Comparison of ENCODE assay signal across 19 cellular contexts in genomic region chr14:67653651-67654280, GRCh38. TPM values are rescaled to one million over a fixed set of nuclear protein-coding genes. Genes with fewer than 3 reads are reported as not detected.
DNase-seq lines count a peak whose midpoint lies in the region; ATAC-seq and TF ChIP-seq lines count a peak whose summit lies in the region.
"Had no signal": no experiment of that assay in that cellular context is flagged by ENCODE, and none has a peak within 500 bp of the region (broad histone marks: within the 10 kb centered on the region; RNA-seq: fewer than 3 reads in every experiment).

No MANE protein-coding gene starts in this region.

- H3K36me3 ChIP-seq in PC-9 (ENCODE audit: low read depth), result peaks cover 52% of the 10 kb centered on the region
- H3K36me3 ChIP-seq in sigmoid colon, result peaks cover 15 to 93% (median 44%) of the 10 kb centered on the region in 4 donors
- no peaks in the 10 kb centered on the region for H3K36me3 ChIP-seq in hepatocyte (replicated peaks; ENCODE audit: insufficient read depth, low read depth)
- H3K36me3 ChIP-seq in brain microvascular endothelial cell (replicated peaks), result peaks cover 58% of the 10 kb centered on the region
- H3K36me3 ChIP-seq in MM.1S (replicated peaks; ENCODE audit: insufficient read depth, low read length), result no peaks in the 10 kb centered on the region

- TF ChIP-seq CTCF in PC-9 (conservative IDR thresholded peaks at IDR 0.05), result no peak
- TF ChIP-seq CTCF in sigmoid colon (IDR thresholded peaks at IDR 0.05), result no peak
- TF ChIP-seq CTCF in hepatocyte (IDR thresholded peaks at IDR 0.05; ENCODE audit: poor library complexity), result no peak
- no peak for TF ChIP-seq CTCF in brain microvascular endothelial cell (IDR thresholded peaks at IDR 0.05; ENCODE audit: low read depth, low read length, missing control alignments)
- TF ChIP-seq CTCF in MM.1S (IDR thresholded peaks at IDR 0.05; ENCODE audit: low read length), result no peak

- BruUV-seq in PC-9 (replicated peaks; lab: Mats Ljungman, UMichigan), result no TSS peak

- CTCF ChIA-PET in PC-9 (lab: Charles Lee), result interaction anchor here (1.1 kb wide), 1 partner anchor 9 kb away, joined by 3 read pairs; no protein-coding TSS in a partner anchor

- H2AFZ ChIP-seq in PC-9 (no peak overlapping the region), hepatocyte (no peak overlapping the region), MM.1S (ENCODE audit: low read length) (no peak overlapping the region)

- in situ Hi-C loops in brain microvascular endothelial cell (cut with HindIII; ENCODE audit: low pct_ligation_motif_present, low sequenced_read_pairs), result no loop called here

- no peak for ATAC-seq in HG03521 (IDR thresholded peaks at IDR 0.05; ENCODE audit: unreplicated experiment)
- ATAC-seq: activated CD8-positive, alpha-beta T cell treated with anti-CD3 and anti-CD28 coated beads, Interleukin-2, amount 10 ng/mL, durations not matched to agents 7 days and 5 days; left colon had no signal

- no peaks in the 10 kb centered on the region for H3K79me2 ChIP-seq in PC-9 (ENCODE audit: low read depth)
- peaks cover 3% of the 10 kb centered on the region for H3K79me2 ChIP-seq in hepatocyte
- no peaks in the 10 kb centered on the region for H3K79me2 ChIP-seq in MM.1S (ENCODE audit: low read length)

- H3K9me3 ChIP-seq in PC-9 (ENCODE audit: insufficient read depth, low read depth) (no peaks in the 10 kb centered on the region), sigmoid colon (no peaks in the 10 kb centered on the region), hepatocyte (ENCODE audit: low read depth) (no peaks in the 10 kb centered on the region), MM.1S (replicated peaks; ENCODE audit: insufficient read depth, low read length) (no peaks in the 10 kb centered on the region)
- H3K9me3 ChIP-seq: BLaER1, esophagus squamous epithelium had no signal

- DNase-seq in DMS 273 treated with DMSO at 0.1 percent for 48 hours (lab: John Stamatoyannopoulos, UW), result peak; percentile 34
- no peak for DNase-seq in PC-9
- peak; percentile 64 for DNase-seq in fibroblast of the conjunctiva (ENCODE audit: low read depth)
- DNase-seq in sigmoid colon, result peak; percentile 69
- no peak for DNase-seq in hepatocyte (ENCODE audit: low spot score)
- DNase-seq in brain microvascular endothelial cell, result no peak
- no peak for DNase-seq in MM.1S
- DNase-seq: activated CD8-positive, alpha-beta T cell treated with anti-CD3 and anti-CD28 coated beads, Interleukin-2, amount 10 ng/mL, durations not matched to agents 7 days and 5 days; DMS79 treated with DMSO at 0.1 percent for 48 hours; esophagus squamous epithelium; left colon; naive B cell; NCI-H1694 treated with DMSO at 0.1 percent for 48 hours; substantia nigra had no signal

- intact Hi-C loops in PC-9 (cut with micrococcal nuclease; ENCODE audit: unreplicated experiment), result no loop called here
- intact Hi-C loops in sigmoid colon (cut with DNase I), result no loop called here

- H3K9me2 ChIP-seq in PC-9 (ENCODE audit: insufficient read depth), result no peaks in the 10 kb centered on the region
- no peaks in the 10 kb centered on the region for H3K9me2 ChIP-seq in hepatocyte (replicated peaks; ENCODE audit: insufficient read depth)
- no peaks in the 10 kb centered on the region for H3K9me2 ChIP-seq in MM.1S (replicated peaks; ENCODE audit: insufficient read depth, low read length)

- POLR2A ChIA-PET in PC-9 (lab: Charles Lee; ENCODE audit: unreplicated experiment), result no interaction called here

- no peak overlapping the region for H3K9ac ChIP-seq in MM.1S (ENCODE audit: low read length)
- H3K9ac ChIP-seq: BLaER1 had no signal

- H3K27ac ChIP-seq in PC-9, result peak overlapping the region; percentile 24
- peak overlapping the region in 3 of 4 donors; percentile 63 to 74 (median 73) for H3K27ac ChIP-seq in sigmoid colon
- no peak overlapping the region for H3K27ac ChIP-seq in hepatocyte
- no peak overlapping the region for H3K27ac ChIP-seq in brain microvascular endothelial cell
- no peak overlapping the region for H3K27ac ChIP-seq in MM.1S (ENCODE audit: low read length)
- H3K27ac ChIP-seq: BLaER1, esophagus squamous epithelium had no signal

- H3K4me2 ChIP-seq in PC-9, result no peak overlapping the region
- no peak overlapping the region for H3K4me2 ChIP-seq in hepatocyte
- no peak overlapping the region for H3K4me2 ChIP-seq in MM.1S (ENCODE audit: low read depth, low read length)
- H3K4me2 ChIP-seq: BLaER1 had no signal

- H3K4me3 ChIP-seq in PC-9 (no peak overlapping the region), sigmoid colon (no peak overlapping the region), hepatocyte (no peak overlapping the region), brain microvascular endothelial cell (ENCODE audit: low read depth, low read length) (no peak overlapping the region), MM.1S (ENCODE audit: low read length) (no peak overlapping the region)
- H3K4me3 ChIP-seq: BLaER1, esophagus squamous epithelium had no signal

- no peaks in the 10 kb centered on the region for H4K20me1 ChIP-seq in PC-9 (ENCODE audit: insufficient read depth)
- H4K20me1 ChIP-seq in hepatocyte (ENCODE audit: insufficient read depth, poor library complexity, severe bottlenecking), result no peaks in the 10 kb centered on the region
- H4K20me1 ChIP-seq in MM.1S (ENCODE audit: insufficient read depth, low read length), result no peaks in the 10 kb centered on the region

- H3K4me1 ChIP-seq in PC-9 (replicated peaks; ENCODE audit: insufficient read depth), result 0 out of 2 replicates have a peak, but pooled peaks cover 7% of the 10 kb centered on the region
- peaks cover 0 to 35% (median 15%) of the 10 kb centered on the region in 4 donors for H3K4me1 ChIP-seq in sigmoid colon
- no peaks in the 10 kb centered on the region for H3K4me1 ChIP-seq in hepatocyte (ENCODE audit: insufficient read depth)
- H3K4me1 ChIP-seq in MM.1S (ENCODE audit: low read length), result no peaks in the 10 kb centered on the region
- H3K4me1 ChIP-seq: BLaER1, esophagus squamous epithelium had no signal

- H3F3A ChIP-seq in PC-9 (ENCODE audit: insufficient read depth, low read depth), result peaks cover 7% of the 10 kb centered on the region; the same call in 1 of the 2 replicates
- no peaks in the 10 kb centered on the region for H3F3A ChIP-seq in MM.1S (ENCODE audit: insufficient read depth, low read length)

- no peak for TF ChIP-seq EP300 in sigmoid colon (IDR thresholded peaks at IDR 0.05)

- H3K27me3 ChIP-seq in PC-9 (ENCODE audit: insufficient read depth, low read depth), result no peaks in the 10 kb centered on the region
- H3K27me3 ChIP-seq in sigmoid colon, result no peaks in the 10 kb centered on the region
- no peaks in the 10 kb centered on the region for H3K27me3 ChIP-seq in hepatocyte
- H3K27me3 ChIP-seq in brain microvascular endothelial cell (replicated peaks), result no peaks in the 10 kb centered on the region
- H3K27me3 ChIP-seq in MM.1S (replicated peaks; ENCODE audit: insufficient read depth, low read length), result no peaks in the 10 kb centered on the region
- H3K27me3 ChIP-seq: BLaER1, esophagus squamous epithelium had no signal

- no peak for TF ChIP-seq POLR2A in sigmoid colon (IDR thresholded peaks at IDR 0.05)

- WGBS in sigmoid colon, 2 donors, result 87 to 94% methylated on average over 6 of the region's 6 CpGs
- 90% methylated on average over 6 of the region's 6 CpGs for WGBS in hepatocyte (ENCODE audit: low lambda C conversion rate, missing lambda C conversion rate)

RNA-seq across cellular contexts. Expression of gene VTI1B, which starts 20.7 kb away (rescaled TPM):
- total RNA-seq in PC-9 (2021) (131 and 148 TPM in 2 replicates), sigmoid colon (100 to 1,000 TPM in 2 of 4 donors, 10 to 100 TPM in 2; 58.6 to 114 (median 97.7) TPM), hepatocyte (49.2 and 55.0 TPM in 2 replicates)
- polyA plus RNA-seq in sigmoid colon (100 to 1,000 TPM in 2 of 3 donors, 10 to 100 TPM in 1; 68.5 to 148 (median 138) TPM), hepatocyte (87.5 and 115 TPM in 2 replicates)

RNA-seq across cellular contexts. Expression of gene ARG2, which starts 34.0 kb away (rescaled TPM):
- 8.6 and 10.2 TPM in 2 replicates for total RNA-seq in PC-9 (2021)
- 10 to 100 TPM in 1 of 4 donors, 1 to 10 TPM in 3; 1.6 to 11.4 (median 5.5) TPM for total RNA-seq in sigmoid colon
- polyA plus RNA-seq in sigmoid colon, result 10 to 100 TPM in 1 of 3 donors, 1 to 10 TPM in 1, under 1 TPM in 1; 0.60 to 59.2 (median 5.7) TPM
- 22.3 and 35.0 TPM in 2 replicates for total RNA-seq in hepatocyte
- polyA plus RNA-seq in hepatocyte, result 29.0 and 33.3 TPM in 2 replicates

RNA-seq across cellular contexts. Expression of gene RDH11, which starts 41.8 kb away (rescaled TPM):
- total RNA-seq in PC-9 (2021) (73.2 and 97.0 TPM in 2 replicates), sigmoid colon (10 to 100 TPM; 24.7 to 49.0 (median 38.5) TPM), hepatocyte (148 and 161 TPM in 2 replicates)
- polyA plus RNA-seq in sigmoid colon (10 to 100 TPM in 2 of 3 donors, 1 to 10 TPM in 1; 4.2 to 58.5 (median 14.6) TPM), hepatocyte (164 and 173 TPM in 2 replicates)

RNA-seq across cellular contexts. Expression of gene RDH12, which starts 47.9 kb away (rescaled TPM):
- total RNA-seq in PC-9 (2021) (not detected in 2 replicates), sigmoid colon (not detected), hepatocyte (1.1 and 1.5 TPM in 2 replicates)
- polyA plus RNA-seq in sigmoid colon (under 1 TPM in 2 of 3 donors, not detected in 1; 0.12 to 0.60 TPM), hepatocyte (0.85 and 1.7 TPM in 2 replicates)
- total RNA-seq: activated CD8-positive, alpha-beta T cell treated with anti-CD3 and anti-CD28 coated beads, Interleukin-2, amount 10 ng/mL, durations not matched to agents 7 days and 5 days; activated T-helper 2 cell treated with anti-CD3 and anti-CD28 coated beads, Interferon-gamma antibody, Interleukin-2, Interleukin-4, amounts not matched to agents 10 μg/mL and 5 μg/mL and 100 μg/mL, durations not matched to agents 14 hours and 24 hours and 36 hours; left colon; NCI-H460; renal cortical epithelial cell had no signal

RNA-seq across cellular contexts. Expression of gene PIGH, which starts 53.7 kb away (rescaled TPM):
- total RNA-seq in PC-9 (2021) (9.8 and 13.0 TPM in 2 replicates), sigmoid colon (10 to 100 TPM; 15.2 to 32.9 (median 24.4) TPM), hepatocyte (51.2 and 64.4 TPM in 2 replicates)
- polyA plus RNA-seq in sigmoid colon (10 to 100 TPM in 1 of 3 donors, 1 to 10 TPM in 2; 8.4 to 14.1 (median 9.9) TPM), hepatocyte (66.4 and 75.8 TPM in 2 replicates)

Comparison
In these comparisons a context has a peak if more than half of its experiments do, and no peak if none do; other contexts are left out.
1. DNase-seq: peak in DMS 273 treated with DMSO at 0.1 percent for 48 hours (single experiment), fibroblast of the conjunctiva (single experiment) and sigmoid colon (single experiment); none in PC-9 (0 of 2), hepatocyte (single experiment), brain microvascular endothelial cell (single experiment) and MM.1S (single experiment).
2. H3K27ac ChIP-seq: peak in PC-9 (single experiment) and sigmoid colon (3 of 4); none in hepatocyte (single experiment), brain microvascular endothelial cell (single experiment) and MM.1S (single experiment).